ENCODE assay signal across 8 cellular contexts in genomic region chr1:11907275-11908138, GRCh38. TPM values are rescaled to one million over a fixed set of nuclear protein-coding genes. Genes with fewer than 3 reads are reported as not detected.
DNase-seq lines count a peak whose midpoint lies in the region; ATAC-seq and TF ChIP-seq lines count a peak whose summit lies in the region.

No MANE protein-coding gene starts in this region.

- peak overlapping the region; percentile 100 for H3K27ac Mint-ChIP-seq in type B pancreatic cell

- intact Hi-C loops in heart right ventricle (cut with DNase I) (loop anchor here in 4 of 10 donors (1.0 to 5.0 kb wide), 6 partner anchors 27 to 75 kb away; partner anchors contain the start of genes MFN2 (in 2 of the 4) and PLOD1 (in 1 of the 4)), posterior cingulate gyrus (cut with DNase I) (loop anchor here (1.0 to 5.0 kb wide), 3 partner anchors 19 to 75 kb away; partner anchors contain the start of genes KIAA2013 and MFN2)

- DNase-seq in NCI-H146 (lab: John Stamatoyannopoulos, UW): peak; percentile 92
- peak; percentile 82 to 96 (median 86) for DNase-seq in T-helper 1 cell
- peak; percentile 91 for DNase-seq in amniotic epithelial cell (ENCODE audit: low read depth)
- DNase-seq in heart right ventricle: peak; percentile 90 to 91
- peak; percentile 80 to 98 (median 88) for DNase-seq in posterior cingulate gyrus
- peak; percentile 93 for DNase-seq in type B pancreatic cell (ENCODE audit: extremely low spot score, unreplicated experiment)

- H3K4me1 Mint-ChIP-seq in type B pancreatic cell (ENCODE audit: unreplicated experiment): peaks cover 18% of the 10 kb centered on the region

- no peaks in the 10 kb centered on the region for H3K36me3 ChIP-seq in heart right ventricle

- H3K27ac ChIP-seq in heart right ventricle: peak overlapping the region; percentile 84 to 100 (median 96)

- no peaks in the 10 kb centered on the region for H3K27me3 ChIP-seq in heart right ventricle

- ATAC-seq in HG02870 (IDR thresholded peaks at IDR 0.05; ENCODE audit: unreplicated experiment) (peak; percentile 40), heart right ventricle (peak; percentile 79 to 92 (median 86))

- peak overlapping the region in 7 of 10 donors; percentile 49 to 82 (median 65) for H3K4me3 ChIP-seq in heart right ventricle

- H3K4me3 Mint-ChIP-seq in type B pancreatic cell: peak overlapping the region; percentile 94

- peaks cover 12% of the 10 kb centered on the region for H3K27me3 Mint-ChIP-seq in type B pancreatic cell

- H3K9me3 ChIP-seq in heart right ventricle: no peaks in the 10 kb centered on the region

- no peaks in the 10 kb centered on the region for H3K9me3 Mint-ChIP-seq in type B pancreatic cell

- H3K36me3 Mint-ChIP-seq in type B pancreatic cell: no peaks in the 10 kb centered on the region

- 14 to 15% methylated on average over 21 of the region's 21 CpGs for WGBS in heart right ventricle, 2 donors

- H3K4me1 ChIP-seq in heart right ventricle: peaks cover 0 to 22% (median 5%) of the 10 kb centered on the region in 9 donors

- peak; percentile 60 for TF ChIP-seq CTCF in GM12873 (IDR thresholded peaks at IDR 0.05; ENCODE audit: insufficient read depth, low read depth, low read length, missing control alignments)
- TF ChIP-seq CTCF in heart right ventricle (IDR thresholded peaks at IDR 0.05): peak; percentile 35 to 98 (median 76)
- TF ChIP-seq CTCF in type B pancreatic cell (conservative IDR thresholded peaks at IDR 0.05): peak; percentile 85

RNA-seq across cellular contexts. Expression of gene KIAA2013, which starts 18.7 kb away (rescaled TPM):
- total RNA-seq in heart right ventricle (10 to 100 TPM; 35.5 to 47.8 (median 39.0) TPM), type B pancreatic cell (ENCODE audit: low replicate concordance) (39.5 and 50.3 TPM in 2 replicates)
- 10 to 100 TPM; 23.3 to 44.7 TPM for polyA plus RNA-seq in heart right ventricle

RNA-seq across cellular contexts. Expression of gene PLOD1, which starts 27.0 kb away (rescaled TPM):
- total RNA-seq in heart right ventricle (10 to 100 TPM; 27.3 to 95.3 (median 44.4) TPM), type B pancreatic cell (ENCODE audit: low replicate concordance) (81.8 and 110 TPM in 2 replicates)
- 100 to 1,000 TPM in 1 of 2 donors, 10 to 100 TPM in 1; 53.0 to 102 TPM for polyA plus RNA-seq in heart right ventricle

RNA-seq across cellular contexts. Expression of gene NPPB, which starts 48.8 kb away (rescaled TPM):
- total RNA-seq in heart right ventricle (1,000 to 10,000 TPM in 1 of 10 donors, 100 to 1,000 TPM in 5, 10 to 100 TPM in 1, 1 to 10 TPM in 3; 1.1 to 4,616 (median 291) TPM), type B pancreatic cell (ENCODE audit: low replicate concordance) (0.71 and 1.7 TPM in 2 replicates)
- polyA plus RNA-seq in heart right ventricle: over 10,000 TPM in 1 of 2 donors, 10 to 100 TPM in 1; 46.2 to 15,996 TPM

RNA-seq across cellular contexts. Expression of gene NPPA, which starts 59.9 kb away (rescaled TPM):
- total RNA-seq in heart right ventricle (1,000 to 10,000 TPM in 2 of 10 donors, 100 to 1,000 TPM in 5, 10 to 100 TPM in 2, 1 to 10 TPM in 1; 5.8 to 2,762 (median 663) TPM), type B pancreatic cell (ENCODE audit: low replicate concordance) (not detected in 2 replicates)
- polyA plus RNA-seq in heart right ventricle: 1,000 to 10,000 TPM in 1 of 2 donors, 10 to 100 TPM in 1; 16.4 to 2,201 TPM

Comparison
In these comparisons a context has a peak if more than half of its experiments do, and no peak if none do; other contexts are left out.
1. Peak in every context shown above with its lines: DNase-seq, ATAC-seq, H3K4me3 ChIP-seq and H3K27ac ChIP-seq.